ENCODE assay signal across 15 cellular contexts in the genomic region with DNA sequence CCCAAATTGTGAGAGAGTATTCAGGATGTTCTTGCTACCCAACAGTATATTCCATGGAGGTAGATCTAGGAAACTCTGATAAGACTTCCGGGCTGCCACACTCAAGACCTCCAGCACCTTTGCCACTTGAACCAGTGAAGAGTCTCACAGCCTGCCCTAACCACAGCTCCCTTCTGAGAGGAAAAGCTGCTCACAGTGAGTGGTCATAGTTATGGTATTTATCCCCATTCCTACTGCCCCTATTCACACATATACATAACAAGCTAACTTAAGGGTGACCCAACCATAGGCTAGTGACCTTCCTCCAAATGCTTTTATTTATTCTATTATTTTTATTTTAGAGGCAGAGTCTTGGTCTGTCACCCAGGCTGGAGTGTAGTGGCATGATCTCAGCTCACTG.
DNase-seq lines count a peak whose midpoint lies in the region; TF ChIP-seq lines count a peak whose summit lies in the region.
"Had no signal": no experiment of that assay in that cellular context is flagged by ENCODE, and none has a peak within 500 bp of the region (broad histone marks: within the 10 kb centered on the region; RNA-seq: fewer than 3 reads in every experiment).

No MANE protein-coding gene starts in this region.

- peak; percentile 53 for DNase-seq in ELR (ENCODE audit: low read depth)
- peak; percentile 44 for DNase-seq in HFFc6
- peak; percentile 11 for DNase-seq in kidney tubule cell (ENCODE audit: low spot score)
- DNase-seq in H7: no peak
- DNase-seq in Ammon's horn (ENCODE audit: low spot score): no peak
- no peak for DNase-seq in NCI-H2227 (lab: John Stamatoyannopoulos, UW; ENCODE audit: unreplicated experiment)
- DNase-seq: C1 segment of cervical spinal cord; Calu3; CD4-positive, alpha-beta T cell; DMS 273 treated with DMSO at 0.1 percent for 48 hours; GDM1; Karpas-422 had no signal

- H3K4me3 Mint-ChIP-seq in HFFc6: no peak overlapping the region
- H3K4me3 Mint-ChIP-seq: B cell; CD4-positive, alpha-beta T cell had no signal

- H3K4me1 Mint-ChIP-seq in HFFc6 (ENCODE audit: low read depth): peaks cover 30% of the 10 kb centered on the region
- H3K4me1 Mint-ChIP-seq: B cell had no signal

- no peak for TF ChIP-seq CTCF in HFFc6 (IDR thresholded peaks at IDR 0.05)

- no peak overlapping the region for H3K4me3 ChIP-seq in H7 (ENCODE audit: insufficient read depth, low read depth, low read length)
- H3K4me3 ChIP-seq: A549, K562 had no signal

- no peaks in the 10 kb centered on the region for H3K9me3 Mint-ChIP-seq in HFFc6
- H3K9me3 Mint-ChIP-seq: CD4-positive, alpha-beta T cell had no signal

- H3K27me3 Mint-ChIP-seq in HFFc6 (ENCODE audit: insufficient read depth): no peaks in the 10 kb centered on the region
- H3K27me3 Mint-ChIP-seq: B cell; CD4-positive, alpha-beta T cell had no signal

- peak overlapping the region; percentile 19; the same call in 1 of the 2 replicates for H3K27ac Mint-ChIP-seq in HFFc6
- H3K27ac Mint-ChIP-seq: B cell; CD4-positive, alpha-beta T cell had no signal

- H3K36me3 Mint-ChIP-seq in HFFc6 (ENCODE audit: low read depth): peaks cover 7% of the 10 kb centered on the region; the same call in 1 of the 2 replicates

- no peaks in the 10 kb centered on the region; the same call in none of the 2 replicates for H3K27me3 ChIP-seq in H7 (ENCODE audit: control insufficient read depth, insufficient read depth, low read length)

- no peaks in the 10 kb centered on the region for H3K36me3 ChIP-seq in H7 (replicated peaks; ENCODE audit: control insufficient read depth, insufficient read depth, low read length)

Comparison
In these comparisons a context has a peak if more than half of its experiments do, and no peak if none do; other contexts are left out.
1. DNase-seq: peak in ELR (single experiment), HFFc6 (single experiment) and kidney tubule cell (single experiment); none in H7 (single experiment), Ammon's horn (single experiment) and NCI-H2227 (single experiment).